ENCODE assay signal across 9 cellular contexts in genomic region chr5:111680737-111681413, GRCh38.
A peak's percentile ranks its signal among the peaks of the same experiment; 100 is the strongest.
DNase-seq lines count a peak whose midpoint lies in the region; TF ChIP-seq lines count a peak whose summit lies in the region.
"Had no signal": no experiment of that assay in that cellular context is flagged by ENCODE, and none has a peak within 500 bp of the region (broad histone marks: within the 10 kb centered on the region; RNA-seq: fewer than 3 reads in every experiment).

No MANE protein-coding gene starts in this region.

- H3K9me3 Mint-ChIP-seq in MCF 10A (ENCODE audit: unreplicated experiment) = no peaks in the 10 kb centered on the region
- H3K9me3 Mint-ChIP-seq in activated naive CD4-positive, alpha-beta T cell treated with anti-CD3 and anti-CD28 coated beads for 36 hours = no peaks in the 10 kb centered on the region

- POLR2A ChIA-PET in A673 (lab: Charles Lee; ENCODE audit: low non-redundant PET) = no interaction called here
- POLR2A ChIA-PET in MCF 10A (lab: Yijun Ruan, JAX) = interaction anchor here (0.6 to 2.4 kb wide), 12 partner anchors 9 to 480 kb away, joined by 3 to 21 read pairs (median 4); no protein-coding TSS in a partner anchor

- intact Hi-C loops in A673 (cut with micrococcal nuclease; ENCODE audit: unreplicated experiment) (loop anchor here (10.0 kb wide), 1 partner anchor 464 kb away; no protein-coding TSS in a partner anchor), MCF 10A (cut with micrococcal nuclease) (loop anchor here (1.0 to 10.0 kb wide), 5 partner anchors 26 to 466 kb away; partner anchors contain the start of gene NREP)
- intact Hi-C loops in activated naive CD4-positive, alpha-beta T cell treated with anti-CD3 and anti-CD28 coated beads for 36 hours (cut with micrococcal nuclease) = no loop called here

- no peak for TF ChIP-seq POLR2A in erythroblast (IDR thresholded peaks at IDR 0.05; ENCODE audit: low read length)

- H3K27ac ChIP-seq in A673 (ENCODE audit: low read depth, low read length, poor library complexity, severe bottlenecking) = no peak overlapping the region
- H3K27ac ChIP-seq: neutrophil had no signal

- H3K9me3 ChIP-seq in A673 (ENCODE audit: low read depth, low read length, poor library complexity, severe bottlenecking) = no peaks in the 10 kb centered on the region
- H3K9me3 ChIP-seq: neutrophil had no signal

- no peaks in the 10 kb centered on the region for H3K36me3 ChIP-seq in A673 (ENCODE audit: insufficient read depth, low read length, poor library complexity, severe bottlenecking)
- H3K36me3 ChIP-seq: neutrophil had no signal

- H3K27me3 Mint-ChIP-seq in MCF 10A (ENCODE audit: insufficient read depth, unreplicated experiment) = no peaks in the 10 kb centered on the region
- peaks cover 5% of the 10 kb centered on the region for H3K27me3 Mint-ChIP-seq in activated naive CD4-positive, alpha-beta T cell treated with anti-CD3 and anti-CD28 coated beads for 36 hours (ENCODE audit: low read depth)

- H3K27me3 ChIP-seq in A673 (replicated peaks; ENCODE audit: insufficient read depth, low read depth, low read length, poor library complexity) = no peaks in the 10 kb centered on the region
- H3K27me3 ChIP-seq: neutrophil had no signal

- no peaks in the 10 kb centered on the region for H3K36me3 Mint-ChIP-seq in MCF 10A (ENCODE audit: insufficient read depth, unreplicated experiment)
- no peaks in the 10 kb centered on the region for H3K36me3 Mint-ChIP-seq in activated naive CD4-positive, alpha-beta T cell treated with anti-CD3 and anti-CD28 coated beads for 36 hours (ENCODE audit: low read depth)

- no peak overlapping the region for H3K4me3 ChIP-seq in A673 (ENCODE audit: low read depth, low read length, poor library complexity, severe bottlenecking)

- peak overlapping the region; percentile 83 for H3K27ac Mint-ChIP-seq in MCF 10A (ENCODE audit: low read depth, unreplicated experiment)
- no peak overlapping the region for H3K27ac Mint-ChIP-seq in activated naive CD4-positive, alpha-beta T cell treated with anti-CD3 and anti-CD28 coated beads for 36 hours

- H3K4me3 Mint-ChIP-seq in MCF 10A (ENCODE audit: unreplicated experiment) = peak overlapping the region; percentile 35
- no peak overlapping the region for H3K4me3 Mint-ChIP-seq in activated naive CD4-positive, alpha-beta T cell treated with anti-CD3 and anti-CD28 coated beads for 36 hours

- H3K4me1 ChIP-seq in A673 (ENCODE audit: insufficient read depth, low read length, poor library complexity, severe bottlenecking) = no peaks in the 10 kb centered on the region

- CTCF ChIA-PET in A673 (lab: Charles Lee) = no interaction called here
- CTCF ChIA-PET in MCF 10A (lab: Yijun Ruan, JAX) = interaction anchor here (0.6 to 2.3 kb wide), 6 partner anchors 9 to 149 kb away, joined by 3 to 16 read pairs (median 3); no protein-coding TSS in a partner anchor
- CTCF ChIA-PET in activated naive CD4-positive, alpha-beta T cell treated with anti-CD3 and anti-CD28 coated beads for 36 hours (lab: Charles Lee) = no interaction called here

- BruUV-seq in A673 (replicated peaks; lab: Mats Ljungman, UMichigan) (no TSS peak), MCF 10A (replicated peaks; lab: Mats Ljungman, UMichigan) (no TSS peak)

- H3K4me1 Mint-ChIP-seq in MCF 10A (ENCODE audit: insufficient read depth, unreplicated experiment) = peaks cover 29% of the 10 kb centered on the region
- no peaks in the 10 kb centered on the region for H3K4me1 Mint-ChIP-seq in activated naive CD4-positive, alpha-beta T cell treated with anti-CD3 and anti-CD28 coated beads for 36 hours (ENCODE audit: low read depth)

- peak; percentile 14 for DNase-seq in A673 (ENCODE audit: low spot score)
- peak; percentile 53 for DNase-seq in NCI-H1048 (lab: John Stamatoyannopoulos, UW)
- DNase-seq in MCF 10A (ENCODE audit: unreplicated experiment) = peak; percentile 98
- peak; percentile 36 for DNase-seq in medulla oblongata (ENCODE audit: extremely low spot score)
- DNase-seq in erythroblast (lab: John Stamatoyannopoulos, UW) = no peak
- DNase-seq in effector CD4-positive, alpha-beta T cell = no peak
- DNase-seq in cerebellar nuclear complex (lab: John Stamatoyannopoulos, UW) = no peak
- DNase-seq in activated naive CD4-positive, alpha-beta T cell treated with anti-CD3 and anti-CD28 coated beads for 36 hours = no peak

- TF ChIP-seq CTCF in A673 (conservative IDR thresholded peaks at IDR 0.05; ENCODE audit: low read depth, low read length) (no peak), MCF 10A (IDR thresholded peaks at IDR 0.05; ENCODE audit: unreplicated experiment) (no peak)

Comparison
In these comparisons a context has a peak if more than half of its experiments do, and no peak if none do; other contexts are left out.
1. DNase-seq: peak in A673 (single experiment), NCI-H1048 (single experiment), MCF 10A (single experiment) and medulla oblongata (single experiment); none in erythroblast (0 of 2), effector CD4-positive, alpha-beta T cell (single experiment), cerebellar nuclear complex (0 of 2) and activated naive CD4-positive, alpha-beta T cell treated with anti-CD3 and anti-CD28 coated beads for 36 hours (single experiment).